In the genomic region with DNA sequence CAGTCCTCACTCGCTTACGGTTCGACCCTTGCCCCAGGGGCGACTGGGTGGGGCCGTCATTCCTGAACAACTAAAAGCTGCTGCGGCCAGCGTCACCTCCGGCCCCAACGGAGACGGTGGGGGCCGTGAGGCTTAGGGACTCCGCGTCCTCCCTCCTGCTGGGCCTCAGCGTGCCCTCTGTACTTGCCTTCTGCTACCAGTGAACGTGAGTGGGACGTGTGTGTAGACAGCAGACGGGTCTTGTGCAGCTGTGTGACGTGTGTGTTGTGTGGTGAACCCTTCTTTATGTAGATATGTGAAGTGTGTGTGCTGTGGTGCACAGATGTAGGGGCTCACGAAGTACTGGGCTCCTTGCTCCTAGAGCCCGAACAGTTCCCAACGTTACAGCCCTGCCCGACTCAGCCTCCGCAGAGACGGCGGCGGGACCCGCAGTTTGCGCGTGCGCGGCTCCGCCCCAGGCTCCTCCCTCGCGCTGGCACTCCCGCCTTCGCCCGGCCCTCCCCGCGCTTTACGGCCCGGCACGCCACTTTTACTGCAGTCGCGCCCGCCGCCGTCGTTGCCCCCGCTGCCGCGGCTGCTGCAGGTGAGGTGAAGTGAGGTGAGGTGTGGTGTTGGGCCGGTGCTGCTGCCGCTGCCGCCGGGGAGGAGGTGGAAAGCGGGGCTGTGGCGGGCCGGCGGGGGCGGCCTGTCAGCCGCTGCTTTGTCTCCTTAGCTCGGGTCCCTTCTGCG, we compare ENCODE assay signal across 9 cellular contexts. TPM values are rescaled to one million over a fixed set of nuclear protein-coding genes. Genes with fewer than 3 reads are reported as not detected.
DNase-seq lines count a peak whose midpoint lies in the region; ATAC-seq, FAIRE-seq and TF ChIP-seq lines count a peak whose summit lies in the region.
"Had no signal": no experiment of that assay in that cellular context is flagged by ENCODE, and none has a peak within 500 bp of the region (broad histone marks: within the 10 kb centered on the region; RNA-seq: fewer than 3 reads in every experiment).

A gene (plus strand): TSS at position 535 of the 729 bp plus-strand sequence. CDS start 235 bp downstream, outside the sequence.

- H3K27me3 Mint-ChIP-seq in activated CD4-positive, alpha-beta T cell treated with anti-CD3 and anti-CD28 coated beads, Interleukin-2, amount 10 ng/mL, durations not matched to agents 24 days and 14 days, result no peaks in the 10 kb centered on the region

- TF ChIP-seq CTCF in BE2C (IDR thresholded peaks at IDR 0.05; ENCODE audit: low read depth, low read length) (no peak), colonic mucosa (IDR thresholded peaks at IDR 0.05) (no peak)

- H3K9me3 Mint-ChIP-seq in activated CD4-positive, alpha-beta T cell treated with anti-CD3 and anti-CD28 coated beads, Interleukin-2, amount 10 ng/mL, durations not matched to agents 24 days and 14 days, result no peaks in the 10 kb centered on the region

- ATAC-seq in HG03439 (IDR thresholded peaks at IDR 0.05; ENCODE audit: unreplicated experiment), result peak; percentile 84

- peak; percentile 95 for DNase-seq in BE2C
- DNase-seq in GM19239 (ENCODE audit: insufficient read length, low spot score), result peak; percentile 96
- DNase-seq in NCI-H526 (lab: John Stamatoyannopoulos, UW), result peak; percentile 46 to 90
- DNase-seq in activated CD4-positive, alpha-beta T cell treated with anti-CD3 and anti-CD28 coated beads, Interleukin-2, amount 10 ng/mL, durations not matched to agents 24 days and 14 days, result peak; percentile 99
- peak; percentile 96 for DNase-seq in colonic mucosa
- peak; percentile 90 to 98 (median 93) for DNase-seq in stimulated activated CD4-positive, alpha-beta T cell treated with anti-CD3 and anti-CD28 coated beads, Interleukin-1b, Interleukin-23, amount 100 ng/mL, for 24 hours (ENCODE audit: low read depth in 4 of 4, low spot score in 1 of 4)

- H3K9me3 ChIP-seq in BE2C, result no peaks in the 10 kb centered on the region
- no peaks in the 10 kb centered on the region for H3K9me3 ChIP-seq in colonic mucosa

- H3K4me1 ChIP-seq in BE2C (peaks cover 4% of the 10 kb centered on the region), colonic mucosa (peaks cover 17% of the 10 kb centered on the region)

- H3K9ac ChIP-seq in colonic mucosa (ENCODE audit: low read depth in 2 of 2, low read length in 2 of 2), result peak within 1 kb of the TSS; percentile 72 to 83

- no peaks in the 10 kb centered on the region for H3K27me3 ChIP-seq in BE2C
- H3K27me3 ChIP-seq in colonic mucosa, result no peaks in the 10 kb centered on the region
- no peaks in the 10 kb centered on the region for H3K27me3 ChIP-seq in layer of hippocampus (ENCODE audit: control insufficient read depth, insufficient read depth, low read length)

- intact Hi-C loops in activated CD4-positive, alpha-beta T cell treated with anti-CD3 and anti-CD28 coated beads, Interleukin-2, amount 10 ng/mL, durations not matched to agents 24 days and 14 days (cut with micrococcal nuclease), result loop anchor here (5.0 kb wide), 2 partner anchors 48 to 77 kb away; a partner anchor contains a TSS
- intact Hi-C loops in colonic mucosa (cut with DNase I), result no loop called here

- peaks cover 9% of the 10 kb centered on the region for H3K36me3 Mint-ChIP-seq in activated CD4-positive, alpha-beta T cell treated with anti-CD3 and anti-CD28 coated beads, Interleukin-2, amount 10 ng/mL, durations not matched to agents 24 days and 14 days (ENCODE audit: low read depth)

- H3K4me3 Mint-ChIP-seq in activated CD4-positive, alpha-beta T cell treated with anti-CD3 and anti-CD28 coated beads, Interleukin-2, amount 10 ng/mL, durations not matched to agents 24 days and 14 days, result peak within 1 kb of the TSS; percentile 96

- H3K4me3 ChIP-seq in BE2C (ENCODE audit: low read depth, low read length), result peak within 1 kb of the TSS; percentile 99
- H3K4me3 ChIP-seq in colonic mucosa, result peak within 1 kb of the TSS; percentile 89

- H3K27ac Mint-ChIP-seq in activated CD4-positive, alpha-beta T cell treated with anti-CD3 and anti-CD28 coated beads, Interleukin-2, amount 10 ng/mL, durations not matched to agents 24 days and 14 days, result peak within 1 kb of the TSS; percentile 82

- peak within 1 kb of the TSS; percentile 51 for H3K27ac ChIP-seq in colonic mucosa
- H3K27ac ChIP-seq in layer of hippocampus (ENCODE audit: low read depth, low read length), result peak within 1 kb of the TSS; percentile 88

- peak; percentile 88 for FAIRE-seq in GM19239 (lab: Jason Lieb, UNC)
- FAIRE-seq: colon had no signal

- peaks cover 30% of the 10 kb centered on the region for H3K4me1 Mint-ChIP-seq in activated CD4-positive, alpha-beta T cell treated with anti-CD3 and anti-CD28 coated beads, Interleukin-2, amount 10 ng/mL, durations not matched to agents 24 days and 14 days

- no peaks in the 10 kb centered on the region for H3K36me3 ChIP-seq in BE2C
- no peaks in the 10 kb centered on the region for H3K36me3 ChIP-seq in colonic mucosa

RNA-seq across cellular contexts. Expression of the gene that starts here (rescaled TPM):
- 34.2 TPM for polyA plus RNA-seq in BE2C (2012; ENCODE audit: insufficient read depth, insufficient read length, low read depth)
- total RNA-seq in activated CD4-positive, alpha-beta T cell treated with anti-CD3 and anti-CD28 coated beads, Interleukin-2, amount 10 ng/mL, durations not matched to agents 24 days and 14 days, result 19.4 and 19.8 TPM in 2 replicates
- 10 to 100 TPM in 1 of 2 donors, 1 to 10 TPM in 1; 10.0 to 14.0 TPM for total RNA-seq in colonic mucosa

Comparison
In these comparisons a context has a peak if more than half of its experiments do, and no peak if none do; other contexts are left out.
1. Peak in every context shown above with its lines: DNase-seq, ATAC-seq, H3K4me3 ChIP-seq and H3K27ac ChIP-seq.